In the genomic region with DNA sequence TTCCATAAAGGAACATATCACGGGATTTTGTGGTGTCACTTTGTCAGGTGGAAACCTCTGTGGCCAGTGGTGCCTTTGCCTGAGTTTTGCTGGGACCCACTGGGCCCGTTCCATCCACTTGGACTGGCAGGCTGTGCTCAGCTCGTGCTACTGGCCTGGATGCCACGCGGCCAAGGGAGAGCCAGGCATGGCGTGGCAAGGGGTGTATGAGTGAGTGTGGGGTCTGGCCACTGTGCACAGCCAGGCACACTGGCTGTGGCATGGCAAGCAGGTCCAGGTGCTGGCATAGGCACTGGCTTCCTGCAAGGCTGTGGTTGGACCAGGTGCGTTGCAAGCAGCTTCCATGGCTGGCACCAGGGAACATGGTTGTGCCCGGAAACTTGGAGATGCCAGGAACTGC, we compare ENCODE assay signal across 19 cellular contexts.
DNase-seq lines count a peak whose midpoint lies in the region; ATAC-seq, FAIRE-seq and TF ChIP-seq lines count a peak whose summit lies in the region.
"Had no signal": no experiment of that assay in that cellular context is flagged by ENCODE, and none has a peak within 500 bp of the region (broad histone marks: within the 10 kb centered on the region; RNA-seq: fewer than 3 reads in every experiment).

No MANE protein-coding gene starts in this region.

- H4K8ac ChIP-seq in neuronal stem cell (ENCODE audit: low read depth, low read length): peak overlapping the region; percentile 86

- no peak overlapping the region for H3K4ac ChIP-seq in neuronal stem cell (ENCODE audit: low read length)

- no peak overlapping the region for H3K4me2 ChIP-seq in neuronal stem cell (ENCODE audit: insufficient read depth, low read length, poor library complexity, severe bottlenecking)
- H3K4me2 ChIP-seq: GM23338 had no signal

- peak overlapping the region; percentile 97 for H3K14ac ChIP-seq in neuronal stem cell (ENCODE audit: low read length)

- no peak overlapping the region for H2AK5ac ChIP-seq in neuronal stem cell (ENCODE audit: low read depth, low read length)

- ATAC-seq in Right ventricle myocardium superior (ENCODE audit: poor library complexity): no peak
- ATAC-seq in left ventricle myocardium superior: no peak
- ATAC-seq: GM23338 had no signal

- H3K27ac ChIP-seq in kidney (ENCODE audit: low read depth in 2 of 2, low read length in 2 of 2): no peak overlapping the region
- H3K27ac ChIP-seq in neuronal stem cell (replicated peaks; ENCODE audit: low read length): no peak overlapping the region

- H3K27me3 ChIP-seq in neuronal stem cell (ENCODE audit: control insufficient read depth in 3 of 3, insufficient read depth in 3 of 3, low read depth in 1 of 3, low read length in 3 of 3): no peaks in the 10 kb centered on the region

- no peaks in the 10 kb centered on the region for H3K9me3 ChIP-seq in kidney (ENCODE audit: control insufficient read depth in 1 of 2, low read length in 2 of 2)
- H3K9me3 ChIP-seq in neuronal stem cell (replicated peaks in 1 of 2; ENCODE audit: control insufficient read depth in 2 of 2, insufficient read depth in 1 of 2, low read depth in 1 of 2, low read length in 2 of 2): peaks cover 0 to 2% of the 10 kb centered on the region in 2 donors
- H3K9me3 ChIP-seq: HAP-1 had no signal

- H3K4me3 ChIP-seq in kidney (ENCODE audit: low read length in 2 of 2) (no peak overlapping the region), neuronal stem cell (ENCODE audit: low read length in 2 of 2) (no peak overlapping the region)
- H3K4me3 ChIP-seq: GM23338, HAP-1 had no signal

- intact Hi-C loops in Right ventricle myocardium superior (cut with DNase I): no loop called here
- intact Hi-C loops in left ventricle myocardium superior (cut with micrococcal nuclease): no loop called here
- intact Hi-C loops in kidney (cut with DNase I): no loop called here

- no peaks in the 10 kb centered on the region for H3K79me1 ChIP-seq in neuronal stem cell (ENCODE audit: low read depth, low read length)

- no peak overlapping the region for H2BK120ac ChIP-seq in neuronal stem cell (ENCODE audit: low read depth, low read length)

- no CpG with 5 or more reads among the region's 8 CpGs for WGBS in neuronal stem cell (ENCODE audit: extremely low coverage in 2 of 2, insufficient read length in 2 of 2, insufficient replicate concordance in 1 of 2), 2 donors

- H3K9ac ChIP-seq in kidney (ENCODE audit: low read length in 2 of 2) (no peak overlapping the region), neuronal stem cell (ENCODE audit: low read depth, low read length, poor library complexity) (peak overlapping the region; percentile 24)

- no peak overlapping the region for H3K18ac ChIP-seq in neuronal stem cell (ENCODE audit: low read length)

- H3K36me3 ChIP-seq in kidney (ENCODE audit: control insufficient read depth in 1 of 2, insufficient read depth in 2 of 2, low read length in 2 of 2): peaks cover 5 to 8% of the 10 kb centered on the region in 2 donors
- peaks cover 0 to 54% of the 10 kb centered on the region in 2 donors for H3K36me3 ChIP-seq in neuronal stem cell (replicated peaks in 1 of 2; ENCODE audit: control insufficient read depth in 2 of 2, insufficient read depth in 2 of 2, low read length in 2 of 2)
- H3K36me3 ChIP-seq: HAP-1 had no signal

- H2BK5ac ChIP-seq in neuronal stem cell (ENCODE audit: low read length): peak overlapping the region; percentile 11

- H4K91ac ChIP-seq in neuronal stem cell (ENCODE audit: low read depth, low read length, poor library complexity): no peak overlapping the region

- no peak overlapping the region for H2BK15ac ChIP-seq in neuronal stem cell (ENCODE audit: low read length)

- H3K4me1 ChIP-seq in kidney (ENCODE audit: control insufficient read depth in 1 of 2, insufficient read depth in 1 of 2, low read depth in 1 of 2, low read length in 2 of 2) (no peaks in the 10 kb centered on the region), neuronal stem cell (ENCODE audit: control insufficient read depth in 2 of 2, insufficient read depth in 1 of 2, low read depth in 1 of 2, low read length in 2 of 2) (no peaks in the 10 kb centered on the region)

- peak; percentile 17 for DNase-seq in Right ventricle myocardium superior
- no peak for DNase-seq in left ventricle myocardium superior
- peak; percentile 39 for DNase-seq in kidney
- no peak for DNase-seq in neuronal stem cell (ENCODE audit: low spot score)
- no peak for DNase-seq in central memory CD4-positive, alpha-beta T cell
- no peak for DNase-seq in ureter (ENCODE audit: low spot score)
- DNase-seq: C1 segment of cervical spinal cord; Calu3; CD4-positive, alpha-beta memory T cell; COR-L47; DMS53; DMS79 treated with DMSO at 0.1 percent for 48 hours; GF-D8; HFFc6 had no signal

- H3K23ac ChIP-seq in neuronal stem cell (ENCODE audit: low read depth, low read length, poor library complexity): no peak overlapping the region

- no peak for FAIRE-seq in kidney (lab: Jason Lieb, UNC)
- FAIRE-seq: GM12891, GM18507, H54 had no signal

- TF ChIP-seq CTCF in kidney (IDR thresholded peaks at IDR 0.05; ENCODE audit: borderline replicate concordance, extremely low read depth, insufficient read depth): no peak

- H2BK12ac ChIP-seq in neuronal stem cell (ENCODE audit: low read length): no peak overlapping the region

- no peak overlapping the region for H2AFZ ChIP-seq in neuronal stem cell (ENCODE audit: low read length)
- H2AFZ ChIP-seq: GM23338 had no signal

Comparison
In these comparisons a context has a peak if more than half of its experiments do, and no peak if none do; other contexts are left out.
1. DNase-seq: peak in Right ventricle myocardium superior (single experiment) and kidney (single experiment); none in left ventricle myocardium superior (single experiment), neuronal stem cell (single experiment), central memory CD4-positive, alpha-beta T cell (single experiment) and ureter (single experiment).